ENCODE assay signal across 7 cellular contexts in genomic region chr2:138503652-138504051, GRCh38. TPM values are rescaled to one million over a fixed set of nuclear protein-coding genes. Genes with fewer than 3 reads are reported as not detected.
DNase-seq lines count a peak whose midpoint lies in the region; ATAC-seq, FAIRE-seq and TF ChIP-seq lines count a peak whose summit lies in the region.

No MANE protein-coding gene starts in this region.

- H3K4me1 Mint-ChIP-seq in endothelial cell (ENCODE audit: unreplicated experiment): peaks cover 36% of the 10 kb centered on the region

- TF ChIP-seq CTCF in PC-3 (conservative IDR thresholded peaks at IDR 0.05; ENCODE audit: low read depth, low read length): no peak
- no peak for TF ChIP-seq CTCF in endothelial cell (IDR thresholded peaks at IDR 0.05; ENCODE audit: unreplicated experiment)
- TF ChIP-seq CTCF in gastrocnemius medialis (IDR thresholded peaks at IDR 0.05 in 4 of 5, conservative IDR thresholded peaks at IDR 0.05 in 1 of 5): no peak

- H2AFZ ChIP-seq in PC-3 (ENCODE audit: low read length): no peak overlapping the region

- TF ChIP-seq POLR2A in H54 (IDR thresholded peaks at IDR 0.05; ENCODE audit: low read depth, low read length) (no peak), gastrocnemius medialis (IDR thresholded peaks at IDR 0.05) (no peak)

- CTCF ChIA-PET in PC-3 (lab: Charles Lee): no interaction called here

- H3K9ac ChIP-seq in PC-3 (ENCODE audit: low read length): no peak overlapping the region

- H3K27ac ChIP-seq in PC-3 (ENCODE audit: low read length): no peak overlapping the region
- H3K27ac ChIP-seq in gastrocnemius medialis: peak overlapping the region; percentile 87 to 93 (median 90)

- no peaks in the 10 kb centered on the region for H3K9me2 ChIP-seq in PC-3 (replicated peaks; ENCODE audit: low read length)

- H3K9me3 ChIP-seq in PC-3 (ENCODE audit: low read length) (no peaks in the 10 kb centered on the region), gastrocnemius medialis (no peaks in the 10 kb centered on the region)

- in situ Hi-C loops in gastrocnemius medialis (cut with MboI; ENCODE audit: low sequenced_read_pairs in 4 of 4): no loop called here

- POLR2A ChIA-PET in PC-3 (lab: Charles Lee; ENCODE audit: unreplicated experiment): interaction anchor here (0.7 kb wide), 1 partner anchor 29 kb away, joined by 4 read pairs; no protein-coding TSS in a partner anchor

- peaks cover 8% of the 10 kb centered on the region for H3K36me3 Mint-ChIP-seq in endothelial cell (ENCODE audit: low read depth, unreplicated experiment)

- no peaks in the 10 kb centered on the region for H3K9me3 Mint-ChIP-seq in endothelial cell (ENCODE audit: unreplicated experiment)

- intact Hi-C loops in PC-3 (cut with micrococcal nuclease) (loop anchor here (2.0 to 10.0 kb wide), 7 partner anchors 99 to 589 kb away; partner anchors contain the start of gene HNMT), gastrocnemius medialis (cut with DNase I; ENCODE audit: low total_unique reads) (loop anchor here (5.0 to 10.0 kb wide), 2 partner anchors 44 to 539 kb away; partner anchors contain the start of gene HNMT), left colon (cut with DNase I, micrococcal nuclease) (no loop called here)

- H3K4me1 ChIP-seq in PC-3 (ENCODE audit: insufficient read depth, low read length) (peaks cover 53% of the 10 kb centered on the region), gastrocnemius medialis (peaks cover 47 to 49% of the 10 kb centered on the region in 2 donors)

- H4K20me1 ChIP-seq in PC-3 (ENCODE audit: low read length): peaks cover 13% of the 10 kb centered on the region; the same call in 1 of the 2 replicates

- ATAC-seq in PC-3: no peak
- ATAC-seq in gastrocnemius medialis: no peak
- no peak for ATAC-seq in left colon

- FAIRE-seq in H54 (lab: Jason Lieb, UNC): peak; percentile 11

- no peak overlapping the region for H3K27ac Mint-ChIP-seq in endothelial cell (ENCODE audit: unreplicated experiment)

- H3F3A ChIP-seq in PC-3 (ENCODE audit: low read length, unreplicated experiment): no peaks in the 10 kb centered on the region

- DNase-seq in H54 (ENCODE audit: insufficient read length, low spot score) (no peak), PC-3 (peak; percentile 9), endothelial cell (ENCODE audit: low spot score) (no peak), gastrocnemius medialis (no peak), left colon (no peak), activated gamma-delta T cell treated with Interleukin-2 at 50 U/mL for 16 hours (no peak)
- no peak for DNase-seq in stimulated activated CD4-positive, alpha-beta T cell treated with anti-CD3 and anti-CD28 coated beads, Interleukin-4, amount 100 ng/mL, for 4 hours

- peak overlapping the region; percentile 100 for H3K4me3 Mint-ChIP-seq in endothelial cell (ENCODE audit: unreplicated experiment)

- H3K79me2 ChIP-seq in PC-3 (ENCODE audit: low read length): peaks cover 77% of the 10 kb centered on the region

- H3K27me3 ChIP-seq in PC-3 (ENCODE audit: low read length) (no peaks in the 10 kb centered on the region), gastrocnemius medialis (no peaks in the 10 kb centered on the region)

- no TSS peak for BruUV-seq in PC-3 (replicated peaks; lab: Mats Ljungman, UMichigan)

- peak overlapping the region; percentile 83 for H3K4me2 ChIP-seq in PC-3 (ENCODE audit: low read length)

- H3K36me3 ChIP-seq in PC-3 (ENCODE audit: low read depth, low read length) (no peaks in the 10 kb centered on the region), gastrocnemius medialis (no peaks in the 10 kb centered on the region)

- peaks cover 7% of the 10 kb centered on the region for H3K27me3 Mint-ChIP-seq in endothelial cell (ENCODE audit: unreplicated experiment)

- H3K4me3 ChIP-seq in PC-3 (ENCODE audit: low read length) (peak overlapping the region; percentile 81), gastrocnemius medialis (peak overlapping the region in 3 of 4 donors; percentile 65 to 93 (median 89))

RNA-seq across cellular contexts. Expression of gene SPOPL, which starts 2.1 kb away (rescaled TPM):
- 9.3 and 10.2 TPM in 2 replicates for total RNA-seq in PC-3 (2014; rRNA removed)
- 27.8 TPM for total RNA-seq in endothelial cell (ENCODE audit: unreplicated experiment)
- total RNA-seq in gastrocnemius medialis: 10 to 100 TPM; 11.2 to 17.7 (median 12.5) TPM
- total RNA-seq in left colon: 10 to 100 TPM; 32.0 to 34.5 TPM

Comparison
In these comparisons a context has a peak if more than half of its experiments do, and no peak if none do; other contexts are left out.
1. intact Hi-C loops: an anchor here in PC-3 (2.0 to 10.0 kb wide) and gastrocnemius medialis (5.0 to 10.0 kb wide); none called in left colon.